13 cellular contexts compared by ENCODE assay signal in genomic region chr7:121604627-121605296, GRCh38.
DNase-seq lines count a peak whose midpoint lies in the region; ATAC-seq and TF ChIP-seq lines count a peak whose summit lies in the region.
"Had no signal": no experiment of that assay in that cellular context is flagged by ENCODE, and none has a peak within 500 bp of the region (broad histone marks: within the 10 kb centered on the region; RNA-seq: fewer than 3 reads in every experiment).

No MANE protein-coding gene starts in this region.

- no peak overlapping the region for H4K91ac ChIP-seq in neuronal stem cell (ENCODE audit: low read depth, low read length, poor library complexity)

- H3K9ac ChIP-seq in adipocyte (ENCODE audit: low read length), result peak overlapping the region; percentile 45
- H3K9ac ChIP-seq in neuronal stem cell (ENCODE audit: low read depth, low read length, poor library complexity), result no peak overlapping the region

- no peak overlapping the region for H3K4ac ChIP-seq in neuronal stem cell (ENCODE audit: low read length)

- no peak overlapping the region for H2BK15ac ChIP-seq in neuronal stem cell (ENCODE audit: low read length)

- H3K79me2 ChIP-seq in ACC112 (ENCODE audit: control insufficient read depth, insufficient read depth, low read length, unreplicated experiment), result no peaks in the 10 kb centered on the region

- no peak overlapping the region for H3K23ac ChIP-seq in neuronal stem cell (ENCODE audit: low read depth, low read length, poor library complexity)

- no peak for TF ChIP-seq CTCF in gastroesophageal sphincter (IDR thresholded peaks at IDR 0.05)
- TF ChIP-seq CTCF in GM20000 (IDR thresholded peaks at IDR 0.05; ENCODE audit: extremely low read depth, missing control alignments), result no peak

- no peak overlapping the region for H2BK12ac ChIP-seq in neuronal stem cell (ENCODE audit: low read length)

- H3K9me3 ChIP-seq in adipocyte (ENCODE audit: control insufficient read depth, low read length), result no peaks in the 10 kb centered on the region
- H3K9me3 ChIP-seq in gastroesophageal sphincter, result peaks cover 0 to 3% (median 0%) of the 10 kb centered on the region in 3 donors
- no peaks in the 10 kb centered on the region for H3K9me3 ChIP-seq in neuronal stem cell (replicated peaks in 1 of 2; ENCODE audit: control insufficient read depth in 2 of 2, insufficient read depth in 1 of 2, low read depth in 1 of 2, low read length in 2 of 2)
- H3K9me3 ChIP-seq: Peyer's patch, testis had no signal

- H3K14ac ChIP-seq in neuronal stem cell (ENCODE audit: low read length), result no peak overlapping the region

- no peak overlapping the region for H2BK120ac ChIP-seq in neuronal stem cell (ENCODE audit: low read depth, low read length)

- peak overlapping the region; percentile 49 for H3K27ac ChIP-seq in ACC112 (ENCODE audit: low read depth, low read length)
- H3K27ac ChIP-seq in gastroesophageal sphincter, result peak overlapping the region in 3 of 4 donors; percentile 10 to 17 (median 17)
- no peak overlapping the region for H3K27ac ChIP-seq in neuronal stem cell (replicated peaks; ENCODE audit: low read length)
- H3K27ac ChIP-seq: Peyer's patch had no signal

- peak overlapping the region; percentile 63 for H2AFZ ChIP-seq in ACC112 (ENCODE audit: low read length, unreplicated experiment)
- H2AFZ ChIP-seq in neuronal stem cell (ENCODE audit: low read length), result peak overlapping the region; percentile 82

- no peak overlapping the region for H4K8ac ChIP-seq in neuronal stem cell (ENCODE audit: low read depth, low read length)

- H3K18ac ChIP-seq in neuronal stem cell (ENCODE audit: low read length), result no peak overlapping the region

- H2AK5ac ChIP-seq in neuronal stem cell (ENCODE audit: low read depth, low read length), result no peak overlapping the region

- peaks cover 21% of the 10 kb centered on the region for H3K4me1 ChIP-seq in ACC112 (ENCODE audit: control insufficient read depth, insufficient read depth, low read length, unreplicated experiment)
- H3K4me1 ChIP-seq in adipocyte (ENCODE audit: control insufficient read depth, insufficient read depth, low read length), result peaks cover 22% of the 10 kb centered on the region
- peaks cover 0 to 9% (median 0%) of the 10 kb centered on the region in 3 donors for H3K4me1 ChIP-seq in gastroesophageal sphincter
- H3K4me1 ChIP-seq in neuronal stem cell (ENCODE audit: control insufficient read depth in 2 of 2, insufficient read depth in 1 of 2, low read depth in 1 of 2, low read length in 2 of 2), result peaks cover 1 to 15% of the 10 kb centered on the region in 2 donors
- H3K4me1 ChIP-seq: Peyer's patch had no signal

- H3K27me3 ChIP-seq in ACC112 (ENCODE audit: insufficient read depth, low read length) (no peaks in the 10 kb centered on the region), adipocyte (replicated peaks; ENCODE audit: control insufficient read depth, insufficient read depth, low read length) (no peaks in the 10 kb centered on the region), gastroesophageal sphincter (no peaks in the 10 kb centered on the region), neuronal stem cell (ENCODE audit: control insufficient read depth in 3 of 3, insufficient read depth in 3 of 3, low read depth in 1 of 3, low read length in 3 of 3) (no peaks in the 10 kb centered on the region)
- H3K27me3 ChIP-seq: Peyer's patch, testis had no signal

- no peak overlapping the region for H3K4me2 ChIP-seq in neuronal stem cell (ENCODE audit: insufficient read depth, low read length, poor library complexity, severe bottlenecking)

- no peak overlapping the region for H2BK5ac ChIP-seq in neuronal stem cell (ENCODE audit: low read length)

- H3K79me1 ChIP-seq in neuronal stem cell (ENCODE audit: low read depth, low read length), result no peaks in the 10 kb centered on the region

- peak; percentile 53 for ATAC-seq in gastroesophageal sphincter
- no peak for ATAC-seq in GM21381 (IDR thresholded peaks at IDR 0.05; ENCODE audit: unreplicated experiment)

- peak overlapping the region; percentile 16; the same call in 1 of the 2 replicates for H3K4me3 ChIP-seq in ACC112 (ENCODE audit: low read depth, low read length)
- peak overlapping the region; percentile 53 for H3K4me3 ChIP-seq in adipocyte (ENCODE audit: low read length)
- no peak overlapping the region for H3K4me3 ChIP-seq in gastroesophageal sphincter
- no peak overlapping the region for H3K4me3 ChIP-seq in neuronal stem cell (ENCODE audit: low read length in 2 of 2)
- H3K4me3 ChIP-seq: Peyer's patch, testis had no signal

- no peak for TF ChIP-seq EP300 in gastroesophageal sphincter (IDR thresholded peaks at IDR 0.05)

- H3K36me3 ChIP-seq in ACC112 (ENCODE audit: insufficient read depth, low read length), result no peaks in the 10 kb centered on the region
- no peaks in the 10 kb centered on the region for H3K36me3 ChIP-seq in adipocyte (ENCODE audit: control insufficient read depth, insufficient read depth, low read length, severe bottlenecking)
- H3K36me3 ChIP-seq in gastroesophageal sphincter, result no peaks in the 10 kb centered on the region
- H3K36me3 ChIP-seq in neuronal stem cell (replicated peaks in 1 of 2; ENCODE audit: control insufficient read depth in 2 of 2, insufficient read depth in 2 of 2, low read length in 2 of 2), result no peaks in the 10 kb centered on the region
- H3K36me3 ChIP-seq: Peyer's patch had no signal

- no peak for TF ChIP-seq POLR2A in gastroesophageal sphincter (IDR thresholded peaks at IDR 0.05)

- DNase-seq in adipocyte (ENCODE audit: low read depth) (peak; percentile 31), neuronal stem cell (ENCODE audit: low spot score) (no peak), NCI-H226 (no peak), GM20000 (ENCODE audit: low spot score) (no peak)
- no peak for DNase-seq in stimulated activated CD4-positive, alpha-beta T cell treated with anti-CD3 and anti-CD28 coated beads, Interleukin-4, amount 100 ng/mL, for 24 hours
- DNase-seq: DMS79 treated with DMSO at 0.1 percent for 48 hours, islet precursor cell, nucleus accumbens, Peyer's patch, testis had no signal

- WGBS in gastroesophageal sphincter (ENCODE audit: low coverage in 1 of 2), 2 donors, result 20 to 50% methylated on average over 1 to 2 of the region's 2 CpGs
- WGBS in neuronal stem cell (ENCODE audit: extremely low coverage in 2 of 2, insufficient read length in 2 of 2, insufficient replicate concordance in 1 of 2), 2 donors, result no CpG with 5 or more reads among the region's 2 CpGs

Comparison
In these comparisons a context has a peak if more than half of its experiments do, and no peak if none do; other contexts are left out.
1. H3K4me3 ChIP-seq: peak in ACC112 (single experiment) and adipocyte (single experiment); none in gastroesophageal sphincter (0 of 2) and neuronal stem cell (0 of 2).